13 cellular contexts compared by ENCODE assay signal in the genomic region with DNA sequence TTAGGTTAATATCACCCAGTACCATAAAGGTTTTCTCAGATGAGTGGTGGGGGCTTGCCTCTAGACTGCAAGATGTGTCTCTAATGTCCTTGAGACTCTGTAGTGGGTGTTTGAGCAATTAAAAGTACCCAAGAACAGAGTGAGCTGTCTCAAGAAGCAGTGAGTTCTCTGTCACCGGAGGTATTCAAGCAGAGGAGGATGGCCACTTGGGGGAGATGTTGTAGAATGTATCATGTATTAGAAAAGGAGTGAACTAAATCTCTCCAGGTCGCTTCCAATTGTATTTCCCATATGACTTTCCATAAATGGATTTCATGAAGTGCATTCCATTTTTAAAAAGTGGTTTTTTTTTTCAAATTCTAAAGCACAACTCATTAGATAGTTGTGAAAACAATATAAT. TPM values are rescaled to one million over a fixed set of nuclear protein-coding genes. Genes with fewer than 3 reads are reported as not detected.
DNase-seq lines count a peak whose midpoint lies in the region; FAIRE-seq and TF ChIP-seq lines count a peak whose summit lies in the region.
"Had no signal": no experiment of that assay in that cellular context is flagged by ENCODE, and none has a peak within 500 bp of the region (broad histone marks: within the 10 kb centered on the region; RNA-seq: fewer than 3 reads in every experiment).

No MANE protein-coding gene starts in this region.

- H3K9me1 ChIP-seq in keratinocyte (ENCODE audit: control insufficient read depth, extremely low read depth, insufficient read depth, low read length), result no peaks in the 10 kb centered on the region

- dilution Hi-C loops in keratinocyte (cut with MboI; ENCODE audit: extremely low pct_ligation_motif_present, low sequenced_read_pairs), result no loop called here

- no peak overlapping the region for H2AFZ ChIP-seq in keratinocyte (ENCODE audit: control insufficient read depth, low read length)

- in situ Hi-C loops in SK-MEL-5 (cut with HindIII; ENCODE audit: low pct_unique_long_range_greater_than_20kb, low sequenced_read_pairs), result no loop called here

- H3K27me3 ChIP-seq in A673 (replicated peaks; ENCODE audit: insufficient read depth, low read depth, low read length, poor library complexity) (no peaks in the 10 kb centered on the region), keratinocyte (ENCODE audit: control insufficient read depth, extremely low read depth, insufficient read depth, low read length) (no peaks in the 10 kb centered on the region)

- intact Hi-C loops in A673 (cut with micrococcal nuclease; ENCODE audit: unreplicated experiment), result loop anchor here (10.0 kb wide), 1 partner anchor 577 kb away; no protein-coding TSS in a partner anchor

- no peak overlapping the region for H3K4me3 ChIP-seq in A673 (ENCODE audit: low read depth, low read length, poor library complexity, severe bottlenecking)
- no peak overlapping the region for H3K4me3 ChIP-seq in keratinocyte (ENCODE audit: control insufficient read depth in 2 of 3, extremely low read depth in 1 of 3, insufficient read depth in 2 of 3, low read depth in 1 of 3, low read length in 3 of 3)

- no TSS peak for BruUV-seq in A673 (replicated peaks; lab: Mats Ljungman, UMichigan)

- CTCF ChIA-PET in A673 (lab: Charles Lee), result no interaction called here

- no peaks in the 10 kb centered on the region for H4K20me1 ChIP-seq in keratinocyte (ENCODE audit: control insufficient read depth, extremely low read depth, insufficient read depth, low read length)

- H3K4me1 ChIP-seq in A673 (ENCODE audit: insufficient read depth, low read length, poor library complexity, severe bottlenecking) (no peaks in the 10 kb centered on the region), keratinocyte (ENCODE audit: control insufficient read depth, extremely low read depth, insufficient read depth, low read length) (no peaks in the 10 kb centered on the region)

- TF ChIP-seq CTCF in A673 (conservative IDR thresholded peaks at IDR 0.05; ENCODE audit: low read depth, low read length), result peak; percentile 42
- 0 out of 3 replicates have a peak, but pooled peaks have one; percentile 16 for TF ChIP-seq CTCF in GM12872 (IDR thresholded peaks at IDR 0.05; ENCODE audit: insufficient read depth, low read depth, low read length)
- peak; percentile 15 to 52 (median 20) for TF ChIP-seq CTCF in keratinocyte (optimal IDR thresholded peaks at IDR 0.05 in 1 of 3, IDR thresholded peaks at IDR 0.05 in 1 of 3, conservative IDR thresholded peaks at IDR 0.05 in 1 of 3; ENCODE audit: extremely low read depth in 1 of 3, insufficient read depth in 2 of 3, low read length in 3 of 3)

- FAIRE-seq in keratinocyte (lab: Jason Lieb, UNC), result no peak
- FAIRE-seq: GM12891 had no signal

- peak; percentile 23 for DNase-seq in A673 (ENCODE audit: low spot score)
- peak; percentile 72 for DNase-seq in SK-MEL-5 (ENCODE audit: low read depth, low spot score)
- no peak for DNase-seq in keratinocyte (ENCODE audit: low read depth, low spot score)
- no peak for DNase-seq in OCI-M2 (lab: John Stamatoyannopoulos, UW; ENCODE audit: unreplicated experiment)
- DNase-seq in cerebellar cortex (ENCODE audit: low spot score), result no peak
- DNase-seq in T1000 (lab: John Stamatoyannopoulos, UW), result no peak
- no peak for DNase-seq in activated CD8-positive, alpha-beta memory T cell treated with anti-CD3 and anti-CD28 coated beads, Interleukin-2, amount 50 U/mL, for 48 hours
- DNase-seq: activated CD4-positive, CD25-positive, alpha-beta regulatory T cell; CD4-positive, CD25-positive, alpha-beta regulatory T cell had no signal

- H3K9me3 ChIP-seq in A673 (ENCODE audit: low read depth, low read length, poor library complexity, severe bottlenecking) (no peaks in the 10 kb centered on the region), keratinocyte (ENCODE audit: control insufficient read depth, low read depth, low read length) (no peaks in the 10 kb centered on the region)

- H3K27ac ChIP-seq in A673 (ENCODE audit: low read depth, low read length, poor library complexity, severe bottlenecking), result no peak overlapping the region
- H3K27ac ChIP-seq in keratinocyte (ENCODE audit: control insufficient read depth, insufficient read depth, low read length), result no peak overlapping the region
- H3K27ac ChIP-seq: RWPE1 had no signal

- POLR2A ChIA-PET in A673 (lab: Charles Lee; ENCODE audit: low non-redundant PET), result no interaction called here

- H3K79me2 ChIP-seq in keratinocyte (ENCODE audit: control insufficient read depth, insufficient read depth, low read length), result no peaks in the 10 kb centered on the region

- H3K9ac ChIP-seq in keratinocyte (ENCODE audit: control insufficient read depth, extremely low read depth, insufficient read depth, low read length), result no peak overlapping the region

- H3K4me2 ChIP-seq in keratinocyte (ENCODE audit: control insufficient read depth, extremely low read depth, insufficient read depth, low read depth, low read length), result no peak overlapping the region

- H3K36me3 ChIP-seq in A673 (ENCODE audit: insufficient read depth, low read length, poor library complexity, severe bottlenecking) (no peaks in the 10 kb centered on the region), keratinocyte (ENCODE audit: control insufficient read depth in 2 of 2, extremely low read depth in 1 of 2, insufficient read depth in 2 of 2, low read length in 2 of 2) (no peaks in the 10 kb centered on the region)

RNA-seq across cellular contexts. Expression of gene SLC17A8, which starts 35.0 kb away (rescaled TPM):
- not detected in 2 replicates for total RNA-seq in A673 (2021)
- 0.11 TPM in 1 of 2 replicates, not detected in the other for total RNA-seq in SK-MEL-5 (2014; rRNA removed; shearing (Covaris generic))
- not detected in 2 replicates for polyA plus RNA-seq in SK-MEL-5 (2015; cell fraction: cytosol; rRNA removed)
- not detected in 2 replicates for polyA plus RNA-seq in SK-MEL-5 (2015; cell fraction: nucleus; rRNA removed)
- polyA plus RNA-seq in keratinocyte, result not detected in 3 replicates
- not detected for polyA plus RNA-seq in keratinocyte (2011; ENCODE audit: low read depth)
- not detected in 2 replicates for polyA plus RNA-seq in keratinocyte (2011; cell fraction: cytosol; rRNA removed)
- not detected in 2 replicates for polyA plus RNA-seq in keratinocyte (2011; cell fraction: nucleus; rRNA removed)
- not detected in 2 replicates for polyA plus RNA-seq in keratinocyte (2012; ENCODE audit: low replicate concordance)
- polyA minus RNA-seq in keratinocyte, result not detected in 3 replicates
- not detected for polyA minus RNA-seq in keratinocyte (2011; cell fraction: cytosol; rRNA and poly(A)+ RNA removed)
- not detected in 2 replicates for polyA minus RNA-seq in keratinocyte (2011; cell fraction: nucleus; rRNA and poly(A)+ RNA removed)
- total RNA-seq: activated T-helper 1 cell treated with anti-CD3 and anti-CD28 coated beads, Interleukin-12 subunit alpha, Interleukin-12 subunit beta, Interleukin-2, Interleukin-4 antibody, amounts not matched to agents 30 ng/mL and 10 ng/mL and 1 ng/mL, durations not matched to agents 14 hours and 24 hours and 36 hours; CD4-positive, CD25-positive, alpha-beta regulatory T cell had no signal
- polyA plus RNA-seq: CD4-positive, CD25-positive, alpha-beta regulatory T cell had no signal

Comparison
In these comparisons a context has a peak if more than half of its experiments do, and no peak if none do; other contexts are left out.
1. DNase-seq: peak in A673 (single experiment) and SK-MEL-5 (single experiment); none in keratinocyte (single experiment), OCI-M2 (single experiment), cerebellar cortex (single experiment), T1000 (single experiment) and activated CD8-positive, alpha-beta memory T cell treated with anti-CD3 and anti-CD28 coated beads, Interleukin-2, amount 50 U/mL, for 48 hours (single experiment).
2. Peak in every context shown above with its lines, with median percentiles within 50 percentile points of each other: CTCF ChIP-seq.